In the genomic region with DNA sequence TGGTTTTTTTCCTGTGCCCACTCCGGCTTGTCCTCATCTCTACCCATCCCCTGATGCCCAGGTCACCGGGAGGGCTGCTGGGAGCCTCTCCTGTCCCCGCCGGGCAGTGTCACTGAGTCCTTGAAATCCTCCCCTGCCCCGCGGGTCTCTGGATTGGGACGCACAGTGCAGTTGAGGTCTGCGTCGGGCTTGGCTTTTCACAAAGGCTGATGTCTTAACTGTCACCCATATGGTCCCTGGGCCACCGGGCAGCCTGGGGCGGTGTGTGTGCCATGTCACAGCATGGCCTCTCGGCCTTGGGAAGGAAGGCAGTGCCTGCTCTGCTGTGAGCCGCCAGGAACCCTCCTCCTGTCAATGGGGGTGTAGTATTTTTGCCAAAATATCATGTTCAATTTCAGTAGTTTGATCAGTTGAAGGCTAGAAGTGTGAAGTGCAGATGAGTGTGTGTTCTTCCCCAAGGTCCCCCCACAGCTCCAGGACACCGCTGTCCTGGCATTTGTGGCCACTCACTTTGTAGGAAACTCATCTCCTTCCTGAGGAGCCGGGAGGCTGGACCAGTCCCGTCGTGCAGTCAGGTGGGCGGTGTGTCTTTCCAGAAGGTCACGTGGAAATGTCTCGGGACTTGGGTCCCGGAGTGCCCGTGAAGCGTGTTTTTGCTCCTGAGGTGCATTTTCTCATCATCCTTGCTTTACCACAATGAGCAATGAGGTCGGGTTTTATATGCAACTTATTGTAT, we compare ENCODE assay signal across 27 cellular contexts. TPM values are rescaled to one million over a fixed set of nuclear protein-coding genes. Genes with fewer than 3 reads are reported as not detected.
"Had no signal": no experiment of that assay in that cellular context is flagged by ENCODE, and none has a peak within 500 bp of the region (broad histone marks: within the 10 kb centered on the region; RNA-seq: fewer than 3 reads in every experiment).

No MANE protein-coding gene starts in this region.

- H3K9me3 ChIP-seq: ascending aorta, body of pancreas, Peyer's patch, SJSA1 had no signal

- ATAC-seq: activated CD8-positive, alpha-beta T cell treated with anti-CD3 and anti-CD28 coated beads, Interleukin-2, amount 10 ng/mL, durations not matched to agents 7 days and 5 days; activated naive CD4-positive, alpha-beta T cell treated with anti-CD3 and anti-CD28 coated beads, Interleukin-2, amount 50 U/mL, for 72 hours; activated T-cell treated with anti-CD3 and anti-CD28 coated beads, Interleukin-2, amount 50 U/mL, for 4 hours; body of pancreas; SK-N-SH treated with all-trans-retinoic acid at 6 μM for 48 hours had no signal

- H3K4me3 ChIP-seq: ascending aorta, body of pancreas, Peyer's patch, SJSA1 had no signal

- H3K27me3 ChIP-seq: ascending aorta, body of pancreas, Peyer's patch, SJSA1 had no signal

- H3K4me2 ChIP-seq: KMS-11 had no signal

- H3K9ac ChIP-seq: KMS-11 had no signal

- H3K4me1 ChIP-seq: ascending aorta, body of pancreas, Peyer's patch, SJSA1 had no signal

- H3K9me3 Mint-ChIP-seq: activated naive CD4-positive, alpha-beta T cell treated with anti-CD3 and anti-CD28 coated beads, Interleukin-2, amount 50 U/mL, for 72 hours; activated naive CD8-positive, alpha-beta T cell treated with anti-CD3 and anti-CD28 coated beads, Interleukin-2, amount 50 U/mL, for 24 hours; activated T-cell treated with anti-CD3 and anti-CD28 coated beads, Interleukin-2, amount 50 U/mL, for 4 hours; T-helper 1 cell treated with Interleukin-12 subunit alpha and Interleukin-12 subunit beta and Interleukin-4 antibody, amounts not matched to agents 30 μg/mL and 1 μg/mL, for 36 hours had no signal

- H3K27ac ChIP-seq: ascending aorta, body of pancreas, KMS-11, Peyer's patch, SJSA1 had no signal

- DNase-seq: activated CD4-positive, alpha-beta T cell treated with anti-CD3 and anti-CD28 coated beads for 48 hours; activated CD4-positive, alpha-beta T cell treated with anti-CD3 and anti-CD28 coated beads, Interleukin-2, amount 50 U/mL, for 4 hours; activated CD4-positive, CD25-positive, alpha-beta regulatory T cell treated with anti-CD3 and anti-CD28 coated beads, Interleukin-2, amount 50 U/mL, for 72 hours; activated CD8-positive, alpha-beta memory T cell treated with anti-CD3 and anti-CD28 coated beads, Interleukin-2, amount 50 U/mL, for 48 hours; activated CD8-positive, alpha-beta T cell treated with anti-CD3 and anti-CD28 coated beads, Interleukin-2, amount 10 ng/mL, durations not matched to agents 7 days and 5 days; activated effector memory CD4-positive, alpha-beta T cell treated with anti-CD3 and anti-CD28 coated beads, Interleukin-2, amount 50 U/mL, for 16 hours; activated naive CD4-positive, alpha-beta T cell treated with Interleukin-2 at 50 U/mL for 16 hours; activated naive CD8-positive, alpha-beta T cell treated with anti-CD3 and anti-CD28 coated beads, Interleukin-2, amount 50 U/mL, for 24 hours; activated T-cell treated with anti-CD3 and anti-CD28 coated beads, Interleukin-2, amount 50 U/mL, for 4 hours; amniotic stem cell; body of pancreas; MV-4-11; NCI-H1105; NCI-H1436; NCI-H1694 treated with DMSO at 0.1 percent for 48 hours; NCI-H2029 treated with DMSO at 0.1 percent for 48 hours; NCI-H510A treated with DMSO at 0.1 percent for 48 hours; NCI-H69; NK-92 treated with Interleukin-12 subunit alpha and Interleukin-12 subunit beta, amount 100 ng/mL, for 24 hours; Peyer's patch; SHP77 had no signal

- H3K27ac Mint-ChIP-seq: activated CD8-positive, alpha-beta T cell treated with anti-CD3 and anti-CD28 coated beads, Interleukin-2, amount 10 ng/mL, durations not matched to agents 7 days and 5 days; activated naive CD4-positive, alpha-beta T cell treated with anti-CD3 and anti-CD28 coated beads, Interleukin-2, amount 50 U/mL, for 72 hours; activated naive CD8-positive, alpha-beta T cell treated with anti-CD3 and anti-CD28 coated beads, Interleukin-2, amount 50 U/mL, for 24 hours; T-helper 1 cell treated with Interleukin-12 subunit alpha and Interleukin-12 subunit beta and Interleukin-4 antibody, amounts not matched to agents 30 μg/mL and 1 μg/mL, for 36 hours had no signal

- H3K4me3 Mint-ChIP-seq: activated CD8-positive, alpha-beta T cell treated with anti-CD3 and anti-CD28 coated beads, Interleukin-2, amount 10 ng/mL, durations not matched to agents 7 days and 5 days; activated naive CD8-positive, alpha-beta T cell treated with anti-CD3 and anti-CD28 coated beads, Interleukin-2, amount 50 U/mL, for 24 hours; activated T-cell treated with anti-CD3 and anti-CD28 coated beads, Interleukin-2, amount 50 U/mL, for 4 hours; T-helper 1 cell treated with Interleukin-12 subunit alpha and Interleukin-12 subunit beta and Interleukin-4 antibody, amounts not matched to agents 30 μg/mL and 1 μg/mL, for 36 hours had no signal

RNA-seq across cellular contexts. Expression of a gene that starts 37.6 kb away (rescaled TPM):
- total RNA-seq: activated CD8-positive, alpha-beta T cell treated with anti-CD3 and anti-CD28 coated beads, Interleukin-2, amount 10 ng/mL, durations not matched to agents 7 days and 5 days had no signal
